ENCODE assay signal across 20 cellular contexts in genomic region chr2:86417961-86418360, GRCh38. TPM values are rescaled to one million over a fixed set of nuclear protein-coding genes. Genes with fewer than 3 reads are reported as not detected.
DNase-seq lines count a peak whose midpoint lies in the region; ATAC-seq and TF ChIP-seq lines count a peak whose summit lies in the region.
"Had no signal": no experiment of that assay in that cellular context is flagged by ENCODE, and none has a peak within 500 bp of the region (broad histone marks: within the 10 kb centered on the region; RNA-seq: fewer than 3 reads in every experiment).

No MANE protein-coding gene starts in this region.

- H3K4me3 Mint-ChIP-seq in HFFc6: no peak overlapping the region
- no peak overlapping the region for H3K4me3 Mint-ChIP-seq in activated CD4-positive, alpha-beta T cell treated with anti-CD3 and anti-CD28 coated beads for 36 hours
- H3K4me3 Mint-ChIP-seq: activated CD8-positive, alpha-beta T cell treated with anti-CD3 and anti-CD28 coated beads for 36 hours; activated T-cell treated with anti-CD3 and anti-CD28 coated beads, Interleukin-2, amount 50 U/mL, for 4 hours; stimulated activated naive CD8-positive, alpha-beta T cell treated with anti-CD3 and anti-CD28 coated beads, Interleukin-15, Interleukin-2, amounts not matched to agents 100 ng/mL and 50 ng/mL, for 24 hours; T-helper 1 cell treated with Interleukin-12 subunit alpha and Interleukin-12 subunit beta and Interleukin-4 antibody, amounts not matched to agents 30 μg/mL and 1 μg/mL, for 36 hours had no signal

- H3K9me3 Mint-ChIP-seq in HFFc6: no peaks in the 10 kb centered on the region
- H3K9me3 Mint-ChIP-seq in activated CD4-positive, alpha-beta T cell treated with anti-CD3 and anti-CD28 coated beads for 36 hours (ENCODE audit: low read depth): peaks cover under 1% of the 10 kb centered on the region

- DNase-seq in AG08396 (ENCODE audit: low spot score): peak; percentile 8
- peak; percentile 29 for DNase-seq in HFFc6
- peak; percentile 81 for DNase-seq in amniotic epithelial cell (ENCODE audit: low read depth)
- DNase-seq in iris pigment epithelial cell (ENCODE audit: low read depth): peak; percentile 63
- no peak for DNase-seq in NCI-H82 treated with DMSO at 0.1 percent for 48 hours (lab: John Stamatoyannopoulos, UW; ENCODE audit: unreplicated experiment)
- DNase-seq in CD1c-positive myeloid dendritic cell (ENCODE audit: extremely low spot score): no peak
- no peak for DNase-seq in activated CD4-positive, alpha-beta T cell treated with anti-CD3 and anti-CD28 coated beads for 36 hours
- no peak for DNase-seq in activated T-cell treated with anti-CD3 and anti-CD28 coated beads, Interleukin-2, amount 50 U/mL, for 1 hour
- DNase-seq: activated CD8-positive, alpha-beta T cell treated with anti-CD3 and anti-CD28 coated beads for 36 hours; activated naive CD4-positive, alpha-beta T cell treated with anti-CD3 and anti-CD28 coated beads, Interleukin-2, amount 50 U/mL, for 16 hours; activated T-cell treated with anti-CD3 and anti-CD28 coated beads, Interleukin-2, amount 50 U/mL, for 4 hours; COR-L47; dermis blood vessel endothelial cell; erythroblast; NCI-H1694; NCI-H446; occipital lobe had no signal

- CTCF ChIA-PET in activated CD4-positive, alpha-beta T cell treated with anti-CD3 and anti-CD28 coated beads for 36 hours (lab: Charles Lee): interaction anchor here (0.8 to 1.3 kb wide), 2 partner anchors 188 to 192 kb away, joined by 3 to 4 read pairs; no protein-coding TSS in a partner anchor

- no peak for ATAC-seq in activated CD4-positive, alpha-beta T cell treated with anti-CD3 and anti-CD28 coated beads for 36 hours
- ATAC-seq: activated CD8-positive, alpha-beta T cell treated with anti-CD3 and anti-CD28 coated beads for 36 hours; activated T-cell treated with anti-CD3 and anti-CD28 coated beads, Interleukin-2, amount 50 U/mL, for 4 hours; HCT116 had no signal

- POLR2A ChIA-PET in activated CD4-positive, alpha-beta T cell treated with anti-CD3 and anti-CD28 coated beads for 36 hours (lab: Charles Lee): no interaction called here

- intact Hi-C loops in activated CD4-positive, alpha-beta T cell treated with anti-CD3 and anti-CD28 coated beads for 36 hours (cut with DNase I, micrococcal nuclease): no loop called here

- H3K4me1 Mint-ChIP-seq in HFFc6 (ENCODE audit: low read depth): 0 out of 2 replicates have a peak, but pooled peaks cover 6% of the 10 kb centered on the region
- peaks cover 4% of the 10 kb centered on the region for H3K4me1 Mint-ChIP-seq in activated CD4-positive, alpha-beta T cell treated with anti-CD3 and anti-CD28 coated beads for 36 hours

- no peak for TF ChIP-seq CTCF in HFFc6 (IDR thresholded peaks at IDR 0.05)

- H3K27me3 Mint-ChIP-seq in HFFc6 (ENCODE audit: insufficient read depth): peaks cover 18% of the 10 kb centered on the region
- peaks cover 16% of the 10 kb centered on the region for H3K27me3 Mint-ChIP-seq in activated CD4-positive, alpha-beta T cell treated with anti-CD3 and anti-CD28 coated beads for 36 hours

- no peaks in the 10 kb centered on the region for H3K36me3 Mint-ChIP-seq in HFFc6 (ENCODE audit: low read depth)
- no peaks in the 10 kb centered on the region for H3K36me3 Mint-ChIP-seq in activated CD4-positive, alpha-beta T cell treated with anti-CD3 and anti-CD28 coated beads for 36 hours (ENCODE audit: low read depth)

- H3K27ac Mint-ChIP-seq in HFFc6: no peak overlapping the region
- no peak overlapping the region for H3K27ac Mint-ChIP-seq in activated CD4-positive, alpha-beta T cell treated with anti-CD3 and anti-CD28 coated beads for 36 hours
- H3K27ac Mint-ChIP-seq: activated CD8-positive, alpha-beta T cell treated with anti-CD3 and anti-CD28 coated beads for 36 hours; stimulated activated naive CD8-positive, alpha-beta T cell treated with anti-CD3 and anti-CD28 coated beads, Interleukin-15, Interleukin-2, amounts not matched to agents 100 ng/mL and 50 ng/mL, for 24 hours; T-helper 1 cell treated with Interleukin-12 subunit alpha and Interleukin-12 subunit beta and Interleukin-4 antibody, amounts not matched to agents 30 μg/mL and 1 μg/mL, for 36 hours had no signal

RNA-seq across cellular contexts. Expression of gene KDM3A, which starts 23.2 kb away (rescaled TPM):
- 10 to 100 TPM; 17.6 to 25.1 (median 21.3) TPM for total RNA-seq in HFFc6 (2021; fragmentation: NEBNext Ultra II Directional; extraction: Animal tissue kit (Norgen Biotek cat#: 25700))
- total RNA-seq in activated CD4-positive, alpha-beta T cell treated with anti-CD3 and anti-CD28 coated beads for 36 hours: 10 to 100 TPM; 68.9 to 82.9 TPM

Comparison
In these comparisons a context has a peak if more than half of its experiments do, and no peak if none do; other contexts are left out.
1. DNase-seq: peak in AG08396 (single experiment), HFFc6 (single experiment), amniotic epithelial cell (single experiment) and iris pigment epithelial cell (single experiment); none in NCI-H82 treated with DMSO at 0.1 percent for 48 hours (single experiment), CD1c-positive myeloid dendritic cell (single experiment), activated CD4-positive, alpha-beta T cell treated with anti-CD3 and anti-CD28 coated beads for 36 hours (single experiment) and activated T-cell treated with anti-CD3 and anti-CD28 coated beads, Interleukin-2, amount 50 U/mL, for 1 hour (single experiment).